In the genomic region with DNA sequence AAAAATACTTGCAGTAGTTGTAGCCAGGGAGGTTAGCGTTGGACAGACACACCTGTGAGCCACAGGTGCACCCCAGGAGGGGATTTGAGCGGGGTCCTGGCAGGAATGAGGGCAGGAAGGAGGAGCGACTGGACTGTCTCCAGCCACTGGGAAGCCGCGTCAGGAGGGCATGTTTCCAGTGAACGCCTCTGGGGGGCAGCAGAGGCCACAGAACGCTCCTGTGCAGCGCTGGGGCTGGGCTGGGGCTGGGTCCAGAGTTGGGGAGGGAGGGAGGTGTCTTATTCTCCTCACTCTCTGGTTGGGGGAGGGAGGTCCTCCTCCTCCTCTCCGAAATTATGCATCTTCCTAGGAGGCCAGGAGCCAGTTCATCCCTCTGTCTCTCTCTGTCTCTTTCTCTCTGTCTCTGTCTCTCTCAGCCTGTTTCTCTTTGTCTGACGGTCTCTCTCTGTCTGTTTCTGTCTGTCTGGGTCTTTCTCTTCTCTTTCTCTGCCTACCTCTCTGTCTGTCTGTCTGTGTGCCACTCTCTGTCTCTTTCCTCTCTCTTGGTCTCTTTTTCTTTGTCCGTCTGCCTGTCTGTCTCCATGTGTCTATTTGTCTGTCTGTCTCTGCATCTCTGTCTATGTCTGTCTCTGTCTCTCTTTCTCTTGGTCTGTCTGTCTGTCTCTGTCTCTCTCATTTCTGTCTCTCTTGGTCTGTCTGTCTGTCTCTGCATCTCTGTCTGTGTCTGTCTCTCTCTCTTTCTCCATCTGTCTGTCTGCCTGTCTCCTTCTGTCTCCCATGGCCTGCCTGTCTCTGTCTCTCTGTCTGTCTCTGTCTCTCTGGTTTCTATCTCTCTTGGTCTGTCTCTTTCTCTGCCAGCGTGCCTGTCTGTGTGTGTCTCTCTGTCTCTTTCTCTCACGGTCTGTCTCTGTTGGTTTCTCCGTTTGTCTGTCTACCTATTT, we compare ENCODE assay signal across 8 cellular contexts. TPM values are rescaled to one million over a fixed set of nuclear protein-coding genes. Genes with fewer than 3 reads are reported as not detected.
A peak's percentile ranks its signal among the peaks of the same experiment; 100 is the strongest.
DNase-seq lines count a peak whose midpoint lies in the region; ATAC-seq, FAIRE-seq and TF ChIP-seq lines count a peak whose summit lies in the region.

No MANE protein-coding gene starts in this region.

- no peak for TF ChIP-seq POLR2A in H54 (IDR thresholded peaks at IDR 0.05; ENCODE audit: low read depth, low read length)

- DNase-seq in COR-L47 (lab: John Stamatoyannopoulos, UW), result peak; percentile 67
- DNase-seq in H54 (ENCODE audit: insufficient read length, low spot score), result peak; percentile 96
- DNase-seq in NCI-H2227 (lab: John Stamatoyannopoulos, UW; ENCODE audit: unreplicated experiment), result peak; percentile 75
- peak; percentile 64 for DNase-seq in activated CD4-positive, alpha-beta T cell treated with anti-CD3 and anti-CD28 coated beads for 24 hours (ENCODE audit: low read depth in 2 of 2)
- DNase-seq in cerebellum (ENCODE audit: low spot score), result peak; percentile 82
- DNase-seq in left lobe of liver (ENCODE audit: low spot score), result peak; percentile 69
- peak in 2 of 3 donors; percentile 41 to 65 for DNase-seq in stimulated activated CD4-positive, alpha-beta T cell treated with anti-CD3 and anti-CD28 coated beads, TNF-alpha, amount 100 ng/mL, for 1 hour (ENCODE audit: low read depth in 3 of 3, low spot score in 1 of 3)

- peak; percentile 99 for ATAC-seq in left lobe of liver
- no peak for ATAC-seq in HG03439 (IDR thresholded peaks at IDR 0.05; ENCODE audit: unreplicated experiment)

- FAIRE-seq in H54 (lab: Jason Lieb, UNC), result no peak

RNA-seq across cellular contexts. Expression of a gene that starts 9.9 kb away (rescaled TPM):
- total RNA-seq in cerebellum (10.7 TPM), left lobe of liver (10.7 TPM)

RNA-seq across cellular contexts. Expression of a gene that starts 23.7 kb away (rescaled TPM):
- total RNA-seq in cerebellum (0.18 TPM), left lobe of liver (44.6 TPM)

RNA-seq across cellular contexts. Expression of a gene that starts 49.2 kb away (rescaled TPM):
- total RNA-seq in cerebellum (3.7 TPM), left lobe of liver (11.6 TPM)

Comparison
In these comparisons a context has a peak if more than half of its experiments do, and no peak if none do; other contexts are left out.
1. RNA of a gene that starts 23.7 kb away (total RNA-seq): 44.6 TPM in left lobe of liver (single experiment); 0.18 TPM in cerebellum (single experiment); every median in the first group is over 10 times any median in the second.
2. Peak in every context shown above with its lines, with median percentiles within 50 percentile points of each other: DNase-seq.